ENCODE assay signal across 23 cellular contexts in the genomic region with DNA sequence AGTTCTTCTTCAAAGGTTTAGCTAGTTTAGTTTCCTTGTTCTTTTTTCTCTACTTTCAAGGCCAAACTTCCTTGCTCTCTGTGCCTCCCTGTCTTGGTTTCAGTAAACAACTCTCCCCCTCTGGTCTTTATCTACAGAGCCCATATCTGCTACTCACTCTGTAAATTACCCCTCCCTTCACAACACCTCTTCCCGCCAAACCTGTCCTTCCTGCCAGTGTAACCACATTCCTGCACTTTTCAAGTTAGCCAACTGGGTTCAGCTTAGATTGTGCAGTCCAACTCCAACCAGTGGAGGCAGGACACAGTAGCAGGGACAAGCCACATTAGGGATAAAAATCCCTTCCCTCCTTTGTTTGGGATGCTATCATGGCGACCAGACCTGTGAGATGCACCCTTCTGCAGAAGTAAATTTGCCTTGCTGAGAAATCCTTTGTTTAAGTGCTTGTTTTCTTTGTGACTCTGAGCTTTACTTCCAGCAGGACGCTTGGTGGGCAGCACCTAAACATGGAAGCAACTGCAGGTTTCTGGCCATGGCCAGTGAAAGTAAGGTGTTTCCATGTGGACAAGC.
A peak's percentile ranks its signal among the peaks of the same experiment; 100 is the strongest.
DNase-seq lines count a peak whose midpoint lies in the region; ATAC-seq, FAIRE-seq and TF ChIP-seq lines count a peak whose summit lies in the region.
"Had no signal": no experiment of that assay in that cellular context is flagged by ENCODE, and none has a peak within 500 bp of the region (broad histone marks: within the 10 kb centered on the region; RNA-seq: fewer than 3 reads in every experiment).

No MANE protein-coding gene starts in this region.

- no peaks in the 10 kb centered on the region for H4K20me1 ChIP-seq in H1 (replicated peaks in 1 of 2; ENCODE audit: control insufficient read depth in 1 of 2, insufficient read depth in 2 of 2, low read length in 2 of 2)

- no peak for TF ChIP-seq CTCF in Caco-2 (IDR thresholded peaks at IDR 0.05; ENCODE audit: insufficient read depth in 1 of 2, low read depth in 1 of 2, low read length in 1 of 2, severe bottlenecking in 1 of 2, unreplicated experiment in 1 of 2)
- no peak for TF ChIP-seq CTCF in H1 (IDR thresholded peaks at IDR 0.05; ENCODE audit: control extremely low read depth in 1 of 3, insufficient read depth in 1 of 3, low read depth in 1 of 3, low read length in 3 of 3)

- H2AFZ ChIP-seq in H1 (ENCODE audit: low read length): peak overlapping the region; percentile 95

- no peak overlapping the region for H3K4me3 Mint-ChIP-seq in Caco-2 (ENCODE audit: unreplicated experiment)
- H3K4me3 Mint-ChIP-seq in activated T-cell treated with anti-CD3 and anti-CD28 coated beads, Interleukin-2, amount 50 U/mL, for 24 hours: no peak overlapping the region
- H3K4me3 Mint-ChIP-seq: CD8-positive, alpha-beta memory T cell had no signal

- intact Hi-C loops in Caco-2 (cut with micrococcal nuclease; ENCODE audit: unreplicated experiment): no loop called here

- H3K27me3 ChIP-seq in Caco-2 (replicated peaks; ENCODE audit: control insufficient read depth, insufficient read depth, low read length): no peaks in the 10 kb centered on the region
- H3K27me3 ChIP-seq in H1 (replicated peaks in 1 of 4; ENCODE audit: control insufficient read depth in 3 of 4, extremely low read depth in 1 of 4, insufficient read depth in 3 of 4, low read length in 3 of 4): no peaks in the 10 kb centered on the region
- H3K27me3 ChIP-seq in mesendoderm (ENCODE audit: insufficient read depth, low read length, poor library complexity): no peaks in the 10 kb centered on the region

- H3K4me3 ChIP-seq in Caco-2 (ENCODE audit: low read depth, low read length) (no peak overlapping the region), H1 (ENCODE audit: extremely low read depth in 1 of 4, insufficient read depth in 2 of 4, low read depth in 3 of 4, low read length in 4 of 4) (no peak overlapping the region), mesendoderm (ENCODE audit: low read length) (no peak overlapping the region)
- H3K4me3 ChIP-seq: HAP-1 had no signal

- H3K14ac ChIP-seq in H1 (ENCODE audit: insufficient read length): no peak overlapping the region

- H3K23ac ChIP-seq in H1 (ENCODE audit: insufficient read length) (no peak overlapping the region), mesendoderm (ENCODE audit: low read length) (no peak overlapping the region)

- H3K18ac ChIP-seq in H1 (ENCODE audit: extremely low read depth, low read length): peak overlapping the region; percentile 51; the same call in 1 of the 2 replicates
- no peak overlapping the region for H3K18ac ChIP-seq in mesendoderm (ENCODE audit: low read length)

- 0 out of 2 replicates have a peak overlapping the region, but pooled peaks have one; percentile 35 for H2BK12ac ChIP-seq in H1 (ENCODE audit: low read depth, low read length)

- no TSS peak for BruUV-seq in Caco-2 (replicated peaks; lab: Mats Ljungman, UMichigan)

- no peaks in the 10 kb centered on the region for H3K36me3 ChIP-seq in Caco-2 (ENCODE audit: control insufficient read depth, insufficient read depth, low read length)
- H3K36me3 ChIP-seq in H1 (ENCODE audit: control insufficient read depth in 2 of 4, insufficient read depth in 4 of 4, low read length in 3 of 4): no peaks in the 10 kb centered on the region; a peak in 1 of 8 replicates
- H3K36me3 ChIP-seq in mesendoderm (ENCODE audit: control insufficient read depth, insufficient read depth, low read length): no peaks in the 10 kb centered on the region
- H3K36me3 ChIP-seq: HAP-1 had no signal

- H3K27me3 Mint-ChIP-seq in Caco-2 (ENCODE audit: insufficient read depth, unreplicated experiment): no peaks in the 10 kb centered on the region
- H3K27me3 Mint-ChIP-seq in activated T-cell treated with anti-CD3 and anti-CD28 coated beads, Interleukin-2, amount 50 U/mL, for 24 hours: no peaks in the 10 kb centered on the region
- H3K27me3 Mint-ChIP-seq: CD8-positive, alpha-beta memory T cell had no signal

- H3K4ac ChIP-seq in H1 (replicated peaks; ENCODE audit: insufficient read length, low read depth, low read length): no peak overlapping the region
- H3K4ac ChIP-seq in mesendoderm (ENCODE audit: low read depth, low read length): no peak overlapping the region

- no peak overlapping the region for H4K8ac ChIP-seq in H1 (ENCODE audit: extremely low read depth, insufficient read depth, low read length)
- H4K8ac ChIP-seq in mesendoderm (ENCODE audit: low read depth, low read length): no peak overlapping the region

- H3K4me1 ChIP-seq in Caco-2 (no peaks in the 10 kb centered on the region), H1 (replicated peaks in 1 of 4; ENCODE audit: control insufficient read depth in 3 of 4, insufficient read depth in 4 of 4, low read length in 3 of 4) (peaks cover 0 to 13% (median 9%) of the 10 kb centered on the region in 4 experiments; a peak in 3 of 7 replicates), mesendoderm (ENCODE audit: control insufficient read depth, low read depth, low read length) (no peaks in the 10 kb centered on the region)
- H3K4me1 ChIP-seq: HAP-1 had no signal

- H3K4me2 ChIP-seq in H1 (ENCODE audit: insufficient read depth in 1 of 2, low read depth in 2 of 2, low read length in 2 of 2): peak overlapping the region in 1 of 2 experiments; percentile 4; a peak in 1 of 4 replicates
- H3K4me2 ChIP-seq in mesendoderm (ENCODE audit: low read length): no peak overlapping the region
- H3K4me2 ChIP-seq: SK-N-SH had no signal

- no peak for TF ChIP-seq EP300 in H1 (IDR thresholded peaks at IDR 0.05; ENCODE audit: borderline replicate concordance in 1 of 2, low read depth in 2 of 2, low read length in 2 of 2)

- H4K91ac ChIP-seq in H1 (replicated peaks; ENCODE audit: insufficient read length, low read length): no peak overlapping the region

- H3K56ac ChIP-seq in H1 (replicated peaks; ENCODE audit: insufficient read length, low read depth, low read length) (no peak overlapping the region), mesendoderm (ENCODE audit: low read length) (no peak overlapping the region)

- H2BK120ac ChIP-seq in H1 (replicated peaks; ENCODE audit: low read depth, low read length) (no peak overlapping the region), mesendoderm (ENCODE audit: low read depth, low read length) (no peak overlapping the region)

- H2BK20ac ChIP-seq in H1 (ENCODE audit: low read length): peak overlapping the region; percentile 23; the same call in 1 of the 2 replicates

- peak; percentile 60 for FAIRE-seq in H1 (lab: Jason Lieb, UNC)

- no peak overlapping the region for H3K9ac ChIP-seq in H1 (replicated peaks in 1 of 4; ENCODE audit: extremely low read depth in 1 of 4, low read depth in 3 of 4, low read length in 3 of 4)
- no peak overlapping the region for H3K9ac ChIP-seq in mesendoderm (ENCODE audit: low read length)
- H3K9ac ChIP-seq: SK-N-SH had no signal

- H4K5ac ChIP-seq in H1 (ENCODE audit: insufficient read length, low read depth, low read length) (no peak overlapping the region), mesendoderm (ENCODE audit: low read length) (no peak overlapping the region)

- no peak for TF ChIP-seq POLR2A in H1 (IDR thresholded peaks at IDR 0.05; ENCODE audit: control extremely low read depth in 1 of 2, low read depth in 2 of 2, low read length in 2 of 2)

- H3K9me3 ChIP-seq in Caco-2 (peaks cover 5% of the 10 kb centered on the region), H1 (ENCODE audit: insufficient read depth in 2 of 2, low read depth in 1 of 2, low read length in 1 of 2) (no peaks in the 10 kb centered on the region)
- H3K9me3 ChIP-seq: SK-N-SH had no signal

- H3K27ac ChIP-seq in H1 (ENCODE audit: low read depth, low read length) (peak overlapping the region; percentile 69; the same call in 1 of the 2 replicates), mesendoderm (ENCODE audit: low read depth, low read length) (no peak overlapping the region)
- H3K27ac ChIP-seq: C4-2B had no signal

- H3K36me3 Mint-ChIP-seq in Caco-2 (ENCODE audit: insufficient read depth, unreplicated experiment): no peaks in the 10 kb centered on the region
- no peaks in the 10 kb centered on the region for H3K36me3 Mint-ChIP-seq in activated T-cell treated with anti-CD3 and anti-CD28 coated beads, Interleukin-2, amount 50 U/mL, for 24 hours (ENCODE audit: low read depth)

- peak overlapping the region; percentile 1 for H3K27ac Mint-ChIP-seq in Caco-2 (ENCODE audit: unreplicated experiment)
- no peak overlapping the region for H3K27ac Mint-ChIP-seq in activated T-cell treated with anti-CD3 and anti-CD28 coated beads, Interleukin-2, amount 50 U/mL, for 24 hours
- H3K27ac Mint-ChIP-seq: CD8-positive, alpha-beta memory T cell had no signal

- 68% methylated on average over 3 of the region's 3 CpGs; no CpG with 5 or more reads in 1 of the 2 experiments for WGBS in H1 (ENCODE audit: extremely low coverage in 1 of 2, insufficient coverage in 1 of 2, insufficient read length in 1 of 2, insufficient replicate concordance in 2 of 2, low coverage in 1 of 2, low lambda C conversion rate in 2 of 2, missing lambda C conversion rate in 1 of 2), 2 experiments
- WGBS in mesendoderm (ENCODE audit: extremely low coverage, insufficient coverage, low lambda C conversion rate): no CpG with 5 or more reads among the region's 3 CpGs

- H3K79me2 ChIP-seq in H1 (ENCODE audit: control insufficient read depth in 1 of 2, insufficient read depth in 2 of 2, low read length in 2 of 2) (no peaks in the 10 kb centered on the region), mesendoderm (ENCODE audit: control insufficient read depth, insufficient read depth, low read length) (no peaks in the 10 kb centered on the region)

- H3K79me1 ChIP-seq in H1 (ENCODE audit: low read depth, low read length) (no peaks in the 10 kb centered on the region), mesendoderm (ENCODE audit: low read length) (no peaks in the 10 kb centered on the region)

- no peaks in the 10 kb centered on the region; the same call in 1 of the 2 replicates for H3K23me2 ChIP-seq in H1 (ENCODE audit: low read depth, low read length)

- no peak for TF ChIP-seq RAD21 in H1 (IDR thresholded peaks at IDR 0.05 in 1 of 2, conservative IDR thresholded peaks at IDR 0.05 in 1 of 2; ENCODE audit: low read depth in 2 of 2, low read length in 2 of 2)

- ATAC-seq in HG02884 (IDR thresholded peaks at IDR 0.05; ENCODE audit: unreplicated experiment): no peak
- ATAC-seq: Panc1 had no signal

- H2BK5ac ChIP-seq in H1 (ENCODE audit: low read depth, low read length) (peak overlapping the region; percentile 62; the same call in 1 of the 2 replicates), mesendoderm (ENCODE audit: low read length) (no peak overlapping the region)

- POLR2A ChIA-PET in Caco-2 (lab: Charles Lee) (no interaction called here), H1 (lab: Charles Lee; ENCODE audit: partially characterized antibody) (interaction anchor here (0.6 to 1.1 kb wide), 3 partner anchors 8 to 985 kb away, joined by 3 read pairs; no protein-coding TSS in a partner anchor)

- DNase-seq in Caco-2 (peak in 1 of 2 experiments; percentile 36), HT1080 (ENCODE audit: low read depth) (peak; percentile 1), H1 (ENCODE audit: low read depth in 1 of 2, low spot score in 2 of 2) (no peak), mesendoderm (peak; percentile 19), inferior parietal cortex (ENCODE audit: extremely low spot score) (no peak)
- no peak for DNase-seq in activated T-cell treated with anti-CD3 and anti-CD28 coated beads, Interleukin-2, amount 50 U/mL, for 24 hours
- DNase-seq: CD8-positive, alpha-beta memory T cell; EL; KBM-7; MM.1S; NCI-H1092; NCI-H1436; NCI-H187 treated with DMSO at 0.1 percent for 48 hours; NCI-H2227 treated with DMSO at 0.1 percent for 48 hours; NCI-H510A; NCI-H748 treated with DMSO at 0.1 percent for 48 hours; NK-92 treated with Interleukin-12 subunit alpha and Interleukin-12 subunit beta, amount 100 ng/mL, for 24 hours; SIG-M5; SK-N-SH had no signal

- CTCF ChIA-PET in Caco-2 (lab: Charles Lee) (no interaction called here), H1 (lab: Charles Lee; ENCODE audit: partially characterized antibody) (interaction anchor here (0.8 kb wide), 1 partner anchor 27 kb away, joined by 4 read pairs; no protein-coding TSS in a partner anchor)

- H2BK15ac ChIP-seq in H1 (ENCODE audit: low read length) (no peak overlapping the region; the same call in 1 of the 2 replicates), mesendoderm (replicated peaks; ENCODE audit: low read depth) (no peak overlapping the region)

- H3K4me1 Mint-ChIP-seq in Caco-2 (ENCODE audit: low read depth, unreplicated experiment): no peaks in the 10 kb centered on the region
- no peaks in the 10 kb centered on the region for H3K4me1 Mint-ChIP-seq in activated T-cell treated with anti-CD3 and anti-CD28 coated beads, Interleukin-2, amount 50 U/mL, for 24 hours (ENCODE audit: low read depth)
- H3K4me1 Mint-ChIP-seq: CD8-positive, alpha-beta memory T cell had no signal

- H2AK5ac ChIP-seq in H1 (ENCODE audit: low read depth, low read length) (no peak overlapping the region), mesendoderm (ENCODE audit: low read length) (no peak overlapping the region)

- H3K9me3 Mint-ChIP-seq in Caco-2 (ENCODE audit: unreplicated experiment): peaks cover 32% of the 10 kb centered on the region
- peaks cover 14% of the 10 kb centered on the region for H3K9me3 Mint-ChIP-seq in activated T-cell treated with anti-CD3 and anti-CD28 coated beads, Interleukin-2, amount 50 U/mL, for 24 hours

Comparison
In these comparisons a context has a peak if more than half of its experiments do, and no peak if none do; other contexts are left out.
1. DNase-seq: peak in HT1080 (single experiment) and mesendoderm (single experiment); none in H1 (0 of 2), inferior parietal cortex (single experiment) and activated T-cell treated with anti-CD3 and anti-CD28 coated beads, Interleukin-2, amount 50 U/mL, for 24 hours (single experiment).